8 cellular contexts compared by ENCODE assay signal in the genomic region with DNA sequence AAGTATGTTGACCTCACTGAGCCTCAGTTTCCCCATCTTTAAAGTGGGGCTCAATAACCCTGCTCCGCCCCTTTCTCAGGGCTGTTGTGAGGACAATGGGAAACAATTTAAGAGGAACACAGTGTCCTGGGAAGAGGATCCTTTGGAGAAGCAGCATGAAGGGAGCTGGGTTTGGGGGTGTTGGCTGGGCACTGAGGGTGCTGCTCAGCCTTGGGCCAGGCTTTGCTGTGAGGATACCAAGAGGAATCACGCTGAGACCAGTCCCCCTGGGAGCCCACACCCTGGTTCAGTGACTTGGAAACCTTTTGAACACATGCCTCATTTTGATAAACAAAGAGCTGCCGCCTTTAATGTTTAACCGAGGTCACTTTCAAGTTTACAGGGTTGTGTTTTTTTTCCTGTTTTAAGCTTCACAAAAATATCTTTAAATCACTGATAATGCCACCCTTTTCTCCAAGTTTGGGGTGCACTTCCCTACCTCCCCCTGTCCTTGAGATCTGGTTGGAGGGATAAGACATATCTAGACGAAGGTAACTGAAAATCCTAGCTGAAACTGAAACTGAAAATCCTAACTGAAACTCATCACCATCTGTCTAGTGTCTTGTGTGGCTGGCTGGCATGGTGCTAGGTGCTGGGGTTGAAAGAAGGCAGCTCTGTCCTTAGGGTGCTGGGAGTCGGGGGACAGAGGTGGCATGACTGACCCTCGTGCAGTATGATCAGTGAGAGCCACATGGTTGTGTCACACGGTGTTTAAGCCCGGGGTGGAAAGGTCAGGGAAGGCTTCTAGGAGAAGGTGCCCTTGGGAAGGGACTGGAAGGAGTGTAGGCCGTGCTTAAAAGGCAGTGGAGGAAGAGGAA. TPM values are rescaled to one million over a fixed set of nuclear protein-coding genes. Genes with fewer than 3 reads are reported as not detected.
DNase-seq lines count a peak whose midpoint lies in the region; ATAC-seq and TF ChIP-seq lines count a peak whose summit lies in the region.

No MANE protein-coding gene starts in this region.

- POLR2A ChIA-PET in PC-3 (lab: Charles Lee; ENCODE audit: unreplicated experiment) = no interaction called here

- no TSS peak for BruUV-seq in PC-3 (replicated peaks; lab: Mats Ljungman, UMichigan)

- WGBS in endodermal cell (ENCODE audit: insufficient coverage in 1 of 2, insufficient read length in 1 of 2), 2 experiments = 65 to 79% methylated on average over 6 to 10 of the region's 10 CpGs
- WGBS in ovary, 3 donors = 34 to 44% (median 39%) methylated on average over 10 of the region's 10 CpGs

- CTCF ChIA-PET in PC-3 (lab: Charles Lee) = no interaction called here

- H3K4me2 ChIP-seq in PC-3 (ENCODE audit: low read length) = no peak overlapping the region

- H3K36me3 ChIP-seq in endodermal cell (ENCODE audit: control insufficient read depth, insufficient read depth, low read length) = no peaks in the 10 kb centered on the region
- H3K36me3 ChIP-seq in ovary = no peaks in the 10 kb centered on the region
- no peaks in the 10 kb centered on the region for H3K36me3 ChIP-seq in PC-3 (ENCODE audit: low read depth, low read length)

- no peak for ATAC-seq in Right ventricle myocardium inferior
- no peak for ATAC-seq in Right ventricle myocardium superior (ENCODE audit: poor library complexity)
- peak; percentile 54 for ATAC-seq in HG02973 (IDR thresholded peaks at IDR 0.05; ENCODE audit: unreplicated experiment)
- no peak for ATAC-seq in PC-3

- no peaks in the 10 kb centered on the region for H4K20me1 ChIP-seq in PC-3 (ENCODE audit: low read length)

- peaks cover 3% of the 10 kb centered on the region for H3K36me3 Mint-ChIP-seq in endodermal cell (ENCODE audit: low read depth)

- peaks cover 33% of the 10 kb centered on the region for H3K4me1 Mint-ChIP-seq in endodermal cell

- no peaks in the 10 kb centered on the region for H3F3A ChIP-seq in PC-3 (ENCODE audit: low read length, unreplicated experiment)

- peak overlapping the region; percentile 86 for H3K4me3 Mint-ChIP-seq in endodermal cell

- H3K9me3 ChIP-seq in endodermal cell (ENCODE audit: control insufficient read depth, low read length) (no peaks in the 10 kb centered on the region), ovary (no peaks in the 10 kb centered on the region), PC-3 (ENCODE audit: low read length) (no peaks in the 10 kb centered on the region)

- H3K4me3 ChIP-seq in endodermal cell (ENCODE audit: low read length) (peak overlapping the region; percentile 83), ovary (peak overlapping the region; percentile 62), PC-3 (ENCODE audit: low read length) (no peak overlapping the region)

- H3K27me3 ChIP-seq in endodermal cell (ENCODE audit: control insufficient read depth, insufficient read depth, low read length, poor library complexity, severe bottlenecking) (no peaks in the 10 kb centered on the region), ovary (no peaks in the 10 kb centered on the region), PC-3 (ENCODE audit: low read length) (no peaks in the 10 kb centered on the region)

- no peaks in the 10 kb centered on the region for H3K9me3 Mint-ChIP-seq in endodermal cell

- peaks cover 1% of the 10 kb centered on the region for H3K27me3 Mint-ChIP-seq in endodermal cell (ENCODE audit: insufficient read depth)

- DNase-seq in Right ventricle myocardium inferior (ENCODE audit: missing footprints) (peak; percentile 48), Right ventricle myocardium superior (no peak), endodermal cell (no peak), ovary (peak in 1 of 5 donors; percentile 26), PC-3 (no peak), hippocampal formation (lab: John Stamatoyannopoulos, UW) (no peak)

- TF ChIP-seq POLR2A in Raji (IDR thresholded peaks at IDR 0.05; ENCODE audit: insufficient read depth, low read depth, low read length) (peak; percentile 29; the same call in 1 of the 2 replicates), ovary (IDR thresholded peaks at IDR 0.05) (no peak)

- H3K27ac ChIP-seq in endodermal cell (ENCODE audit: low read depth, low read length) (no peak overlapping the region), ovary (peak overlapping the region in 1 of 2 donors; percentile 90), PC-3 (ENCODE audit: low read length) (no peak overlapping the region)

- H3K4me1 ChIP-seq in endodermal cell (ENCODE audit: control insufficient read depth, insufficient read depth, low read length) (peaks cover 8% of the 10 kb centered on the region), ovary (ENCODE audit: insufficient read depth) (peaks cover 12% of the 10 kb centered on the region), PC-3 (ENCODE audit: insufficient read depth, low read length) (peaks cover 8% of the 10 kb centered on the region; the same call in 1 of the 2 replicates)

- intact Hi-C loops in Right ventricle myocardium inferior (cut with DNase I) (no loop called here), Right ventricle myocardium superior (cut with DNase I) (no loop called here), ovary (cut with DNase I) (loop anchor here in 1 of 4 donors (10.0 kb wide), 1 partner anchor 532 kb away; a partner anchor contains a TSS), PC-3 (cut with micrococcal nuclease) (no loop called here)

- TF ChIP-seq EP300 in ovary (IDR thresholded peaks at IDR 0.05) = no peak

- H3K79me2 ChIP-seq in PC-3 (ENCODE audit: low read length) = no peaks in the 10 kb centered on the region

- H3K27ac Mint-ChIP-seq in endodermal cell = peak overlapping the region; percentile 82

- no peaks in the 10 kb centered on the region for H3K9me2 ChIP-seq in PC-3 (replicated peaks; ENCODE audit: low read length)

- no peak for TF ChIP-seq CTCF in endodermal cell (conservative IDR thresholded peaks at IDR 0.05)
- TF ChIP-seq CTCF in ovary (IDR thresholded peaks at IDR 0.05) = no peak
- TF ChIP-seq CTCF in PC-3 (conservative IDR thresholded peaks at IDR 0.05; ENCODE audit: low read depth, low read length) = no peak

- H3K9ac ChIP-seq in endodermal cell (ENCODE audit: extremely low read depth, low read length, poor library complexity, severe bottlenecking) (no peak overlapping the region), PC-3 (ENCODE audit: low read length) (no peak overlapping the region)

- no peak overlapping the region for H2AFZ ChIP-seq in PC-3 (ENCODE audit: low read length)

RNA-seq across cellular contexts. Expression of a gene that starts 27.7 kb away (rescaled TPM):
- total RNA-seq in Right ventricle myocardium inferior (3.3 TPM), Right ventricle myocardium superior (3.6 TPM), endodermal cell (10 to 100 TPM in 1 of 2 donors, 1 to 10 TPM in 1; 10.0 to 11.3 TPM), ovary (10 to 100 TPM in 5 of 7 donors, 1 to 10 TPM in 2; 5.5 to 13.9 (median 10.9) TPM), PC-3 (2014; rRNA removed) (3.7 and 4.7 TPM in 2 replicates)
- polyA plus RNA-seq in endodermal cell (2013, experiment 1 of 2) = 18.8 TPM
- 17.2 TPM for polyA plus RNA-seq in endodermal cell (2013, experiment 2 of 2)
- polyA plus RNA-seq in ovary = 10 to 100 TPM in 1 of 2 donors, under 1 TPM in 1; 0.28 to 11.2 TPM

RNA-seq across cellular contexts. Expression of a gene that starts 38.2 kb away (rescaled TPM):
- 111 TPM for total RNA-seq in Right ventricle myocardium inferior
- total RNA-seq in Right ventricle myocardium superior = 116 TPM
- 10 to 100 TPM; 85.4 to 94.4 TPM for total RNA-seq in endodermal cell
- polyA plus RNA-seq in endodermal cell (2013, experiment 1 of 2) = 136 TPM
- 119 TPM for polyA plus RNA-seq in endodermal cell (2013, experiment 2 of 2)
- total RNA-seq in ovary = 10 to 100 TPM; 43.9 to 92.0 (median 74.2) TPM
- 10 to 100 TPM; 21.6 to 50.0 TPM for polyA plus RNA-seq in ovary
- total RNA-seq in PC-3 (2014; rRNA removed) = 124 and 153 TPM in 2 replicates

RNA-seq across cellular contexts. Expression of a gene that starts 43.6 kb away (rescaled TPM):
- total RNA-seq in Right ventricle myocardium inferior = 14.9 TPM
- 14.4 TPM for total RNA-seq in Right ventricle myocardium superior
- total RNA-seq in endodermal cell = not detected
- not detected for polyA plus RNA-seq in endodermal cell (2013, experiment 1 of 2)
- not detected for polyA plus RNA-seq in endodermal cell (2013, experiment 2 of 2)
- total RNA-seq in ovary = 10 to 100 TPM in 1 of 7 donors, 1 to 10 TPM in 6; 2.1 to 10.3 (median 5.5) TPM
- polyA plus RNA-seq in ovary = 10 to 100 TPM; 12.2 to 22.8 TPM
- total RNA-seq in PC-3 (2014; rRNA removed) = not detected in 2 replicates
